1 cellular context compared by ENCODE assay signal in the genomic region with DNA sequence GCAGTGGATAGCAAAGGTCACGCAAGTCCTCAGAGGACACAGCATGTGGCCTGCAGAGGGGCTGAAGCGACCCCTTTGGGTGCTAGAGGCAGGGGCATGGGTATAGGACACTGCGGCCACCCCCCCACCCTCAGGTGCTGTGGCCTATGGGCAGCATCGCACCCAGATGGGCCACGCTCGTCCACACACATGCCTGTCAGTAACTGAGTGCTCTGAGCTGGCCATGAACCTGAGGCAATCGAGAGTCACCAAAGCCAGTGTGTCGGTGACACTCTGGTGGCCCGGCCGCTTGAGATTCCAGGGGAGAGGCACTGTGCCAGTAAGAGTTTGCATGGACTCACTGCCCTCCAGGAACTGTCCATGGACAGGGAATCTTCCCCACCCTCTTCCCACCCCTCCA.
TF ChIP-seq lines count a peak whose summit lies in the region.

No MANE protein-coding gene starts in this region.

TF ChIP-seq in IMR-90, 13 proteins besides CTCF, POLR2A, EP300 and RAD21:
- TF ChIP-seq CEBPB (IDR thresholded peaks at IDR 0.05; ENCODE audit: low read depth, low read length) (no peak), BHLHE40 (IDR thresholded peaks at IDR 0.05; ENCODE audit: low read depth, low read length) (no peak), SMC3 (IDR thresholded peaks at IDR 0.05; ENCODE audit: low read depth, low read length) (no peak), MXI1 (IDR thresholded peaks at IDR 0.05; ENCODE audit: borderline replicate concordance, low read depth, low read length) (no peak), FOS (IDR thresholded peaks at IDR 0.05; ENCODE audit: low read depth, low read length) (no peak), NFE2L2 (IDR thresholded peaks at IDR 0.05; ENCODE audit: low read depth, low read length) (no peak), RFX5 (IDR thresholded peaks at IDR 0.05; ENCODE audit: low read depth, low read length) (no peak)
- TF ChIP-seq, protein P1, sequence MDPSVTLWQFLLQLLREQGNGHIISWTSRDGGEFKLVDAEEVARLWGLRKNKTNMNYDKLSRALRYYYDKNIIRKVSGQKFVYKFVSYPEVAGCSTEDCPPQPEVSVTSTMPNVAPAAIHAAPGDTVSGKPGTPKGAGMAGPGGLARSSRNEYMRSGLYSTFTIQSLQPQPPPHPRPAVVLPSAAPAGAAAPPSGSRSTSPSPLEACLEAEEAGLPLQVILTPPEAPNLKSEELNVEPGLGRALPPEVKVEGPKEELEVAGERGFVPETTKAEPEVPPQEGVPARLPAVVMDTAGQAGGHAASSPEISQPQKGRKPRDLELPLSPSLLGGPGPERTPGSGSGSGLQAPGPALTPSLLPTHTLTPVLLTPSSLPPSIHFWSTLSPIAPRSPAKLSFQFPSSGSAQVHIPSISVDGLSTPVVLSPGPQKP (IDR thresholded peaks at IDR 0.05; ENCODE audit: borderline replicate concordance, low read depth, low read length), result no peak
TF ChIP-seq in IMR-90: peak in this region for 0.
